16 cellular contexts compared by ENCODE assay signal in genomic region chr15:71494565-71494964, GRCh38.
DNase-seq lines count a peak whose midpoint lies in the region; ATAC-seq and TF ChIP-seq lines count a peak whose summit lies in the region.
"Had no signal": no experiment of that assay in that cellular context is flagged by ENCODE, and none has a peak within 500 bp of the region (broad histone marks: within the 10 kb centered on the region; RNA-seq: fewer than 3 reads in every experiment).

No MANE protein-coding gene starts in this region.

- ATAC-seq in heart left ventricle (no peak), left cardiac atrium (no peak)

- H3K27ac Mint-ChIP-seq in MCF 10A (ENCODE audit: low read depth, unreplicated experiment): no peak overlapping the region
- H3K27ac Mint-ChIP-seq: CD14-positive monocyte; CD4-positive, alpha-beta memory T cell had no signal

- CTCF ChIA-PET in MCF 10A (lab: Yijun Ruan, JAX): interaction anchor here (0.6 to 1.2 kb wide), 2 partner anchors 9 to 305 kb away, joined by 8 to 11 read pairs; no protein-coding TSS in a partner anchor

- H3K4me3 Mint-ChIP-seq in MCF 10A (ENCODE audit: unreplicated experiment): no peak overlapping the region
- H3K4me3 Mint-ChIP-seq: CD14-positive monocyte; CD4-positive, alpha-beta memory T cell had no signal

- H3K27ac ChIP-seq in heart left ventricle: peak overlapping the region in 11 of 12 donors; percentile 11 to 76 (median 63)
- peak overlapping the region; percentile 79 for H3K27ac ChIP-seq in left ventricle myocardium inferior (replicated peaks)
- H3K27ac ChIP-seq: BLaER1, GM23248 had no signal

- H3K4me1 ChIP-seq in heart left ventricle (peaks cover 0 to 51% (median 12%) of the 10 kb centered on the region in 12 donors), left ventricle myocardium inferior (peaks cover 40% of the 10 kb centered on the region)
- H3K4me1 ChIP-seq: BLaER1, HAP-1 had no signal

- no peaks in the 10 kb centered on the region for H3K27me3 Mint-ChIP-seq in MCF 10A (ENCODE audit: insufficient read depth, unreplicated experiment)

- H3K9me3 ChIP-seq in heart left ventricle: peaks cover 0 to 10% (median 0%) of the 10 kb centered on the region in 12 donors
- H3K9me3 ChIP-seq in left ventricle myocardium inferior (replicated peaks): peaks cover 5% of the 10 kb centered on the region
- H3K9me3 ChIP-seq: BLaER1, HAP-1 had no signal

- peaks cover 5% of the 10 kb centered on the region for H3K9me3 Mint-ChIP-seq in MCF 10A (ENCODE audit: unreplicated experiment)

- POLR2A ChIA-PET in MCF 10A (lab: Yijun Ruan, JAX): interaction anchor here (2.1 kb wide), 1 partner anchor 8 kb away, joined by 6 read pairs; no protein-coding TSS in a partner anchor

- TF ChIP-seq CTCF in heart left ventricle (IDR thresholded peaks at IDR 0.05) (no peak), left ventricle myocardium inferior (IDR thresholded peaks at IDR 0.05; ENCODE audit: borderline replicate concordance) (no peak), MCF 10A (IDR thresholded peaks at IDR 0.05; ENCODE audit: unreplicated experiment) (no peak)

- H3K4me3 ChIP-seq in heart left ventricle (no peak overlapping the region), left ventricle myocardium inferior (no peak overlapping the region)
- H3K4me3 ChIP-seq: BLaER1, GM23248, HAP-1 had no signal

- no TSS peak for BruUV-seq in MCF 10A (replicated peaks; lab: Mats Ljungman, UMichigan)

- 20 to 27% (median 24%) methylated on average over 3 of the region's 3 CpGs for WGBS in heart left ventricle, 4 donors

- TF ChIP-seq POLR2A in heart left ventricle (IDR thresholded peaks at IDR 0.05): no peak

- peaks cover 7% of the 10 kb centered on the region for H3K4me1 Mint-ChIP-seq in MCF 10A (ENCODE audit: insufficient read depth, unreplicated experiment)
- H3K4me1 Mint-ChIP-seq: CD14-positive monocyte; CD4-positive, alpha-beta memory T cell had no signal

- H3K27me3 ChIP-seq in heart left ventricle: no peaks in the 10 kb centered on the region
- H3K27me3 ChIP-seq in left ventricle myocardium inferior (ENCODE audit: low read depth): no peaks in the 10 kb centered on the region
- H3K27me3 ChIP-seq: BLaER1 had no signal

- H3K36me3 ChIP-seq in heart left ventricle (no peaks in the 10 kb centered on the region), left ventricle myocardium inferior (no peaks in the 10 kb centered on the region)
- H3K36me3 ChIP-seq: BLaER1, HAP-1 had no signal

- intact Hi-C loops in heart left ventricle (cut with DNase I) (loop anchor here in 1 of 10 donors (5.0 kb wide), 1 partner anchor 37 kb away; no protein-coding TSS in a partner anchor), left cardiac atrium (cut with DNase I) (loop anchor here in 1 of 2 donors (10.0 kb wide), 1 partner anchor 60 kb away; no protein-coding TSS in a partner anchor), left ventricle myocardium inferior (cut with micrococcal nuclease) (no loop called here), MCF 10A (cut with micrococcal nuclease) (no loop called here)

- H3K36me3 Mint-ChIP-seq in MCF 10A (ENCODE audit: insufficient read depth, unreplicated experiment): no peaks in the 10 kb centered on the region
- H3K36me3 Mint-ChIP-seq: CD14-positive monocyte; CD4-positive, alpha-beta memory T cell had no signal

- no peak for DNase-seq in heart left ventricle
- DNase-seq in left cardiac atrium: no peak
- no peak for DNase-seq in left ventricle myocardium inferior
- DNase-seq in left kidney (ENCODE audit: low read depth, low spot score): peak; percentile 40
- DNase-seq in MCF 10A (ENCODE audit: unreplicated experiment): no peak
- no peak for DNase-seq in retina
- DNase-seq in NCI-H1694 treated with DMSO at 0.1 percent for 48 hours (lab: John Stamatoyannopoulos, UW): no peak
- DNase-seq: 8988T; CD4-positive, alpha-beta memory T cell; DMS153; DMS79; GDM1; GM23248 had no signal
